ENCODE assay signal across 7 cellular contexts in the genomic region with DNA sequence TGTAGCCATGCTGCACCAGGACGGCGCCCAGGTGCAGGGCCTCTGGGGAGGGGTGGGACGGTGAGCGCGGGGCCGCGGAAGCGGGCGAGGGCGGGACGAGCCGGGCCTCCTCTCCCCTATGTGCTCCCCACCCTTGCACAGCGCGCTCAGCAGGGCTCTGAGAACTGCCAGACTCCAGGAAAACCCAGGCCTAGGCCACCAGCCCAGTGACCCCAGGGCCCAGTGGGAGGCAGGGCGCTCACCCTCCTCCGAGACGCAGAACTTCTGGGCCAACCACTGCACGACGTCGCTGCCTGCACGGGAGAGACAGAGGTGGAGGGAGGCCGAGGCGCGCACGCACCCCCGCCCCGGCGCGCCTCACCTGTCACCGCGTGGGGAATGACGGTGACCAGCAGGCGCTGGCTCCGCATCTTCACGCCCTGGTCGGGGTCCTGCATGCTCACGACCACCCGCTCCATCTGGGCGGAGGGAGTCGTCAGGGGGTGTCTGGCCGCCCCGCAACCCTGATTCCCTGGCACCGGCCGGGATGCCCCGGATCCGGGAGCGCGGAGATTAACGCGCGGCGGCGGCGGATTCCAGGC. TPM values are rescaled to one million over a fixed set of nuclear protein-coding genes. Genes with fewer than 3 reads are reported as not detected.
A peak's percentile ranks its signal among the peaks of the same experiment; 100 is the strongest.
DNase-seq lines count a peak whose midpoint lies in the region; ATAC-seq and TF ChIP-seq lines count a peak whose summit lies in the region.

No MANE protein-coding gene starts in this region.

- H3K27me3 ChIP-seq in HUES64 (ENCODE audit: insufficient read depth, low read length) (peaks cover 51% of the 10 kb centered on the region), hepatocyte (peaks cover 38% of the 10 kb centered on the region), smooth muscle cell (ENCODE audit: low read depth) (peaks cover 17% of the 10 kb centered on the region)

- TF ChIP-seq CTCF in hepatocyte (IDR thresholded peaks at IDR 0.05; ENCODE audit: poor library complexity), result no peak
- no peak for TF ChIP-seq CTCF in smooth muscle cell (IDR thresholded peaks at IDR 0.05; ENCODE audit: borderline replicate concordance, insufficient read depth, poor library complexity, severe bottlenecking)

- H3K4me1 ChIP-seq in HUES64 (ENCODE audit: insufficient read depth, low read length) (no peaks in the 10 kb centered on the region), hepatocyte (ENCODE audit: insufficient read depth) (no peaks in the 10 kb centered on the region), smooth muscle cell (ENCODE audit: low read depth) (peaks cover 3% of the 10 kb centered on the region)

- no peak overlapping the region for H3K9ac ChIP-seq in HUES64 (ENCODE audit: low read depth, low read length)
- no peak overlapping the region for H3K9ac ChIP-seq in smooth muscle cell (ENCODE audit: low read depth)

- no peaks in the 10 kb centered on the region for H3K9me3 Mint-ChIP-seq in activated naive CD4-positive, alpha-beta T cell treated with anti-CD3 and anti-CD28 coated beads, Interleukin-2, amount 10 ng/mL, durations not matched to agents 7 days and 5 days

- 8% methylated on average over 54 of the region's 54 CpGs for WGBS in HUES64
- 9% methylated on average over 27 of the region's 54 CpGs for WGBS in hepatocyte (ENCODE audit: low lambda C conversion rate, missing lambda C conversion rate)
- 6% methylated on average over 45 of the region's 54 CpGs for whole genome bisulfite sequencing in smooth muscle cell (ENCODE audit: low lambda C conversion rate)

- H3K4me2 ChIP-seq in hepatocyte (peak overlapping the region; percentile 91), smooth muscle cell (peak overlapping the region; percentile 92)

- no peak overlapping the region for H2AFZ ChIP-seq in hepatocyte
- H2AFZ ChIP-seq in smooth muscle cell (ENCODE audit: low read depth), result no peak overlapping the region

- no peaks in the 10 kb centered on the region for H3K9me2 ChIP-seq in hepatocyte (replicated peaks; ENCODE audit: insufficient read depth)

- H3K4me1 Mint-ChIP-seq in activated naive CD4-positive, alpha-beta T cell treated with anti-CD3 and anti-CD28 coated beads, Interleukin-2, amount 10 ng/mL, durations not matched to agents 7 days and 5 days, result peaks cover 12% of the 10 kb centered on the region

- peak; percentile 42 for DNase-seq in activated naive CD4-positive, alpha-beta T cell treated with anti-CD3 and anti-CD28 coated beads, Interleukin-2, amount 10 ng/mL, durations not matched to agents 7 days and 5 days
- DNase-seq in hepatocyte (ENCODE audit: low spot score), result no peak
- DNase-seq in smooth muscle cell (lab: John Stamatoyannopoulos, UW; ENCODE audit: unreplicated experiment), result no peak
- DNase-seq in cerebellar cortex (ENCODE audit: low spot score), result no peak
- no peak for DNase-seq in NOMO-1 treated with dmso at 0.1 percent for 144 hours (lab: John Stamatoyannopoulos, UW; ENCODE audit: unreplicated experiment)

- H4K20me1 ChIP-seq in hepatocyte (ENCODE audit: insufficient read depth, poor library complexity, severe bottlenecking) (no peaks in the 10 kb centered on the region), smooth muscle cell (ENCODE audit: low read depth) (no peaks in the 10 kb centered on the region)

- no peak overlapping the region for H3K27ac ChIP-seq in HUES64 (ENCODE audit: low read depth, low read length)
- H3K27ac ChIP-seq in hepatocyte, result no peak overlapping the region
- H3K27ac ChIP-seq in smooth muscle cell (ENCODE audit: low read depth), result no peak overlapping the region

- H3K27me3 Mint-ChIP-seq in activated naive CD4-positive, alpha-beta T cell treated with anti-CD3 and anti-CD28 coated beads, Interleukin-2, amount 10 ng/mL, durations not matched to agents 7 days and 5 days, result peaks cover 74% of the 10 kb centered on the region

- no peaks in the 10 kb centered on the region for H3K36me3 Mint-ChIP-seq in activated naive CD4-positive, alpha-beta T cell treated with anti-CD3 and anti-CD28 coated beads, Interleukin-2, amount 10 ng/mL, durations not matched to agents 7 days and 5 days

- H3K36me3 ChIP-seq in HUES64 (ENCODE audit: insufficient read depth, low read length), result no peaks in the 10 kb centered on the region
- H3K36me3 ChIP-seq in hepatocyte (replicated peaks; ENCODE audit: insufficient read depth, low read depth), result no peaks in the 10 kb centered on the region
- no peaks in the 10 kb centered on the region for H3K36me3 ChIP-seq in smooth muscle cell (ENCODE audit: low read depth)

- H3K79me2 ChIP-seq in hepatocyte, result no peaks in the 10 kb centered on the region
- no peaks in the 10 kb centered on the region for H3K79me2 ChIP-seq in smooth muscle cell (ENCODE audit: low read depth)

- peak overlapping the region; percentile 45 for H3K4me3 ChIP-seq in HUES64 (ENCODE audit: low read length)
- H3K4me3 ChIP-seq in hepatocyte, result no peak overlapping the region
- peak overlapping the region; percentile 54 for H3K4me3 ChIP-seq in smooth muscle cell

- no peak for ATAC-seq in HG02588 (IDR thresholded peaks at IDR 0.05; ENCODE audit: unreplicated experiment)

- no peaks in the 10 kb centered on the region for H3K9me3 ChIP-seq in HUES64 (ENCODE audit: insufficient read depth, low read depth, low read length)
- H3K9me3 ChIP-seq in hepatocyte (ENCODE audit: low read depth), result no peaks in the 10 kb centered on the region
- H3K9me3 ChIP-seq in smooth muscle cell (replicated peaks; ENCODE audit: low read depth), result no peaks in the 10 kb centered on the region

- H3F3A ChIP-seq in smooth muscle cell (ENCODE audit: low read depth), result no peaks in the 10 kb centered on the region

- no peak overlapping the region for H3K27ac Mint-ChIP-seq in activated naive CD4-positive, alpha-beta T cell treated with anti-CD3 and anti-CD28 coated beads, Interleukin-2, amount 10 ng/mL, durations not matched to agents 7 days and 5 days

- CTCF ChIA-PET in activated naive CD4-positive, alpha-beta T cell treated with anti-CD3 and anti-CD28 coated beads, Interleukin-2, amount 10 ng/mL, durations not matched to agents 7 days and 5 days (lab: Charles Lee), result no interaction called here

- no peak overlapping the region for H3K4me3 Mint-ChIP-seq in activated naive CD4-positive, alpha-beta T cell treated with anti-CD3 and anti-CD28 coated beads, Interleukin-2, amount 10 ng/mL, durations not matched to agents 7 days and 5 days

RNA-seq across cellular contexts. Expression of a gene that starts 0.6 kb away (rescaled TPM):
- polyA plus RNA-seq in HUES64 (2013, experiment 1 of 2), result 0.25 TPM
- polyA plus RNA-seq in HUES64 (2013, experiment 2 of 2), result 0.19 TPM
- 0.04 and 0.57 TPM in 2 replicates for total RNA-seq in hepatocyte
- polyA plus RNA-seq in hepatocyte, result 0.93 and 3.4 TPM in 2 replicates
- 0.04 and 2.2 TPM in 2 replicates for total RNA-seq in smooth muscle cell
- 3.9 TPM in 2 replicates for polyA plus RNA-seq in smooth muscle cell

RNA-seq across cellular contexts. Expression of a gene that starts 5.3 kb away (rescaled TPM):
- polyA plus RNA-seq in HUES64 (2013, experiment 1 of 2), result 0.70 TPM
- 0.70 TPM for polyA plus RNA-seq in HUES64 (2013, experiment 2 of 2)
- total RNA-seq in hepatocyte (0.48 TPM in 1 of 2 replicates, not detected in the other), smooth muscle cell (0.58 and 0.63 TPM in 2 replicates)
- polyA plus RNA-seq in hepatocyte (1.0 and 1.1 TPM in 2 replicates), smooth muscle cell (2.9 and 4.7 TPM in 2 replicates)

RNA-seq across cellular contexts. Expression of a gene that starts 7.8 kb away (rescaled TPM):
- not detected for polyA plus RNA-seq in HUES64 (2013, experiment 1 of 2)
- not detected for polyA plus RNA-seq in HUES64 (2013, experiment 2 of 2)
- 0.08 TPM in 1 of 2 replicates, not detected in the other for total RNA-seq in hepatocyte
- polyA plus RNA-seq in hepatocyte, result 0.47 and 1.0 TPM in 2 replicates
- total RNA-seq in smooth muscle cell, result 0.18 TPM in 1 of 2 replicates, not detected in the other
- 0.43 and 0.86 TPM in 2 replicates for polyA plus RNA-seq in smooth muscle cell

RNA-seq across cellular contexts. Expression of a gene that starts 40.5 kb away (rescaled TPM):
- 50.7 TPM for polyA plus RNA-seq in HUES64 (2013, experiment 1 of 2)
- polyA plus RNA-seq in HUES64 (2013, experiment 2 of 2), result 56.2 TPM
- 37.6 and 84.1 TPM in 2 replicates for total RNA-seq in hepatocyte
- 96.5 and 106 TPM in 2 replicates for polyA plus RNA-seq in hepatocyte
- 37.3 and 83.7 TPM in 2 replicates for total RNA-seq in smooth muscle cell
- polyA plus RNA-seq in smooth muscle cell, result 87.3 and 93.9 TPM in 2 replicates

RNA-seq across cellular contexts. Expression of a gene that starts 45.9 kb away (rescaled TPM):
- polyA plus RNA-seq in HUES64 (2013, experiment 1 of 2), result 88.2 TPM
- 83.5 TPM for polyA plus RNA-seq in HUES64 (2013, experiment 2 of 2)
- 74.1 and 75.4 TPM in 2 replicates for total RNA-seq in hepatocyte
- polyA plus RNA-seq in hepatocyte, result 75.2 and 88.1 TPM in 2 replicates
- total RNA-seq in smooth muscle cell, result 63.3 and 70.6 TPM in 2 replicates
- 56.2 and 70.2 TPM in 2 replicates for polyA plus RNA-seq in smooth muscle cell
